ENCODE assay signal across 22 cellular contexts in genomic region chr2:54668711-54669110, GRCh38. TPM values are rescaled to one million over a fixed set of nuclear protein-coding genes. Genes with fewer than 3 reads are reported as not detected.
DNase-seq lines count a peak whose midpoint lies in the region; ATAC-seq and TF ChIP-seq lines count a peak whose summit lies in the region.
"Had no signal": no experiment of that assay in that cellular context is flagged by ENCODE, and none has a peak within 500 bp of the region (broad histone marks: within the 10 kb centered on the region; RNA-seq: fewer than 3 reads in every experiment).

No MANE protein-coding gene starts in this region.

- H3K27me3 ChIP-seq in transverse colon: no peaks in the 10 kb centered on the region
- no peaks in the 10 kb centered on the region for H3K27me3 ChIP-seq in CD4-positive, alpha-beta T cell (ENCODE audit: control insufficient read depth, insufficient read depth, low read length)
- H3K27me3 ChIP-seq: esophagus squamous epithelium, gastrocnemius medialis, SJCRH30 had no signal

- H3K4me1 Mint-ChIP-seq in mesothelial cell of epicardium: peaks cover 61% of the 10 kb centered on the region
- peaks cover 17% of the 10 kb centered on the region for H3K4me1 Mint-ChIP-seq in CD4-positive, alpha-beta T cell (ENCODE audit: low read depth)

- no peak overlapping the region for H3K4me2 ChIP-seq in OCI-LY7 (ENCODE audit: low read length)

- intact Hi-C loops in OCI-LY7 (cut with micrococcal nuclease; ENCODE audit: unreplicated experiment) (loop anchor here (5.0 to 10.0 kb wide), 2 partner anchors 169 to 306 kb away; no protein-coding TSS in a partner anchor), transverse colon (cut with DNase I; ENCODE audit: low total_unique reads) (no loop called here)
- intact Hi-C loops in CD4-positive, alpha-beta T cell (cut with DNase I, micrococcal nuclease): loop anchor here (10.0 kb wide), 3 partner anchors 166 to 506 kb away; no protein-coding TSS in a partner anchor

- peak overlapping the region; percentile 83 for H3K27ac Mint-ChIP-seq in mesothelial cell of epicardium
- no peak overlapping the region for H3K27ac Mint-ChIP-seq in CD4-positive, alpha-beta T cell
- H3K27ac Mint-ChIP-seq: activated naive CD4-positive, alpha-beta T cell treated with anti-CD3 and anti-CD28 coated beads, Interleukin-2, amount 50 U/mL, for 24 hours had no signal

- peaks cover 75% of the 10 kb centered on the region for H3K36me3 ChIP-seq in OCI-LY7 (ENCODE audit: insufficient read depth, low read length)
- H3K36me3 ChIP-seq in transverse colon: peaks cover 0 to 19% (median 8%) of the 10 kb centered on the region in 4 donors

- no peak overlapping the region for H2AFZ ChIP-seq in OCI-LY7 (ENCODE audit: low read length)

- CTCF ChIA-PET in OCI-LY7 (lab: Charles Lee; ENCODE audit: unreplicated experiment): no interaction called here
- CTCF ChIA-PET in CD4-positive, alpha-beta T cell (lab: Charles Lee): no interaction called here

- no peaks in the 10 kb centered on the region for H3K79me2 ChIP-seq in OCI-LY7 (ENCODE audit: insufficient read depth, low read depth, low read length)

- ATAC-seq in CD4-positive, alpha-beta T cell (ENCODE audit: poor library complexity): no peak
- ATAC-seq: gastrocnemius medialis had no signal

- H3K4me1 ChIP-seq in OCI-LY7 (ENCODE audit: insufficient read depth, low read length, poor library complexity, severe bottlenecking) (peaks cover 14% of the 10 kb centered on the region), transverse colon (peaks cover 35 to 62% (median 53%) of the 10 kb centered on the region in 4 donors)

- no peak for TF ChIP-seq EP300 in transverse colon (IDR thresholded peaks at IDR 0.05; ENCODE audit: low read depth)

- H3K9me3 ChIP-seq in OCI-LY7 (ENCODE audit: low read length) (no peaks in the 10 kb centered on the region), transverse colon (no peaks in the 10 kb centered on the region)
- H3K9me3 ChIP-seq in CD4-positive, alpha-beta T cell (ENCODE audit: control insufficient read depth, low read length): no peaks in the 10 kb centered on the region
- H3K9me3 ChIP-seq: esophagus squamous epithelium, gastrocnemius medialis, SJCRH30 had no signal

- no peaks in the 10 kb centered on the region for H3K9me2 ChIP-seq in OCI-LY7 (ENCODE audit: insufficient read depth, low read length)

- H3K27me3 Mint-ChIP-seq in mesothelial cell of epicardium (ENCODE audit: low read depth): no peaks in the 10 kb centered on the region
- H3K27me3 Mint-ChIP-seq in CD4-positive, alpha-beta T cell: no peaks in the 10 kb centered on the region
- H3K27me3 Mint-ChIP-seq: activated naive CD4-positive, alpha-beta T cell treated with anti-CD3 and anti-CD28 coated beads, Interleukin-2, amount 50 U/mL, for 24 hours had no signal

- no peak overlapping the region for H3K27ac ChIP-seq in OCI-LY7 (ENCODE audit: low read depth, low read length, poor library complexity, severe bottlenecking)
- peak overlapping the region; percentile 51 for H3K27ac ChIP-seq in angular gyrus (ENCODE audit: low read depth, low read length)
- H3K27ac ChIP-seq in transverse colon: peak overlapping the region; percentile 46 to 75 (median 69)
- H3K27ac ChIP-seq in CD4-positive, alpha-beta T cell (ENCODE audit: low read depth, low read length): no peak overlapping the region
- H3K27ac ChIP-seq: SJCRH30 had no signal

- no peak for TF ChIP-seq CTCF in OCI-LY7 (conservative IDR thresholded peaks at IDR 0.05; ENCODE audit: low read length)
- TF ChIP-seq CTCF in mesothelial cell of epicardium (IDR thresholded peaks at IDR 0.05; ENCODE audit: unreplicated experiment): no peak
- TF ChIP-seq CTCF in transverse colon (IDR thresholded peaks at IDR 0.05): no peak
- TF ChIP-seq CTCF in CD4-positive, alpha-beta T cell (IDR thresholded peaks at IDR 0.05): no peak

- BruUV-seq in OCI-LY7 (replicated peaks; lab: Mats Ljungman, UMichigan): TSS peak; percentile 92

- DNase-seq in OCI-LY7 (ENCODE audit: low spot score) (no peak), mesothelial cell of epicardium (ENCODE audit: low spot score in 2 of 2, unreplicated experiment in 2 of 2) (no peak), transverse colon (no peak), HK-2 (ENCODE audit: unreplicated experiment) (no peak), HPDE6-E6E7 (ENCODE audit: extremely low spot score) (no peak)
- no peak for DNase-seq in CD4-positive, alpha-beta T cell
- DNase-seq: activated CD4-positive, alpha-beta T cell treated with anti-CD3 and anti-CD28 coated beads for 48 hours; AML-193; cerebellar nuclear complex; effector CD8-positive, alpha-beta T cell; esophagus squamous epithelium; gastrocnemius medialis; Karpas-422; kidney; NCI-H187; NCI-H345; nucleus accumbens; SJCRH30; stimulated activated CD4-positive, alpha-beta T cell treated with anti-CD3 and anti-CD28 coated beads, Interleukin-12 subunit alpha, Interleukin-12 subunit beta, amount 100 ng/mL, for 4 hours; stimulated activated CD4-positive, alpha-beta T cell treated with anti-CD3 and anti-CD28 coated beads, Interleukin-4, amount 100 ng/mL, for 4 hours had no signal

- H3K9me3 Mint-ChIP-seq in mesothelial cell of epicardium: no peaks in the 10 kb centered on the region
- no peaks in the 10 kb centered on the region for H3K9me3 Mint-ChIP-seq in CD4-positive, alpha-beta T cell
- H3K9me3 Mint-ChIP-seq: activated naive CD4-positive, alpha-beta T cell treated with anti-CD3 and anti-CD28 coated beads, Interleukin-2, amount 50 U/mL, for 24 hours had no signal

- POLR2A ChIA-PET in OCI-LY7 (lab: Charles Lee): interaction anchor here (0.6 kb wide), 2 partner anchors 64 to 757 kb away, joined by 6 to 10 read pairs; no protein-coding TSS in a partner anchor
- POLR2A ChIA-PET in CD4-positive, alpha-beta T cell (lab: Charles Lee): no interaction called here

- TF ChIP-seq POLR2A in transverse colon (IDR thresholded peaks at IDR 0.05): no peak

- 86 to 91% methylated on average over 3 to 5 of the region's 5 CpGs for WGBS in transverse colon (ENCODE audit: low coverage in 1 of 2), 2 donors

- in situ Hi-C loops in transverse colon (cut with MboI; ENCODE audit: low pct_ligation_motif_present in 1 of 4, low pct_unique_long_range_greater_than_20kb in 1 of 4, low sequenced_read_pairs in 3 of 4): no loop called here

- H4K20me1 ChIP-seq in OCI-LY7 (ENCODE audit: insufficient read depth, low read length): no peaks in the 10 kb centered on the region

- H3K36me3 Mint-ChIP-seq in mesothelial cell of epicardium: peaks cover 49% of the 10 kb centered on the region
- H3K36me3 Mint-ChIP-seq in CD4-positive, alpha-beta T cell (ENCODE audit: low read depth): peaks cover 82% of the 10 kb centered on the region

- H3K4me3 Mint-ChIP-seq in mesothelial cell of epicardium: no peak overlapping the region
- H3K4me3 Mint-ChIP-seq in CD4-positive, alpha-beta T cell: no peak overlapping the region
- H3K4me3 Mint-ChIP-seq: activated naive CD4-positive, alpha-beta T cell treated with anti-CD3 and anti-CD28 coated beads, Interleukin-2, amount 50 U/mL, for 24 hours had no signal

- H3K4me3 ChIP-seq in OCI-LY7 (ENCODE audit: low read depth, low read length, poor library complexity, severe bottlenecking) (no peak overlapping the region), transverse colon (no peak overlapping the region)
- H3K4me3 ChIP-seq: esophagus squamous epithelium, gastrocnemius medialis, SJCRH30 had no signal

RNA-seq across cellular contexts. Expression of gene EML6, which starts 54.8 kb away (rescaled TPM):
- total RNA-seq in OCI-LY7 (2014; rRNA removed; shearing (Covaris generic)): 298 and 367 TPM in 2 replicates
- total RNA-seq in OCI-LY7 (2022): 310 and 338 TPM in 2 replicates
- total RNA-seq in mesothelial cell of epicardium: 0.93 to 2.3 TPM (median 2.1 TPM) in 3 replicates
- 1 to 10 TPM; 1.5 to 8.2 (median 3.4) TPM for total RNA-seq in transverse colon
- total RNA-seq in CD4-positive, alpha-beta T cell: under 1 TPM; 0.22 to 0.34 TPM

Comparison
In these comparisons a context has a peak if more than half of its experiments do, and no peak if none do; other contexts are left out.
1. H3K27ac ChIP-seq: peak in angular gyrus (single experiment) and transverse colon (4 of 4); none in OCI-LY7 (single experiment) and CD4-positive, alpha-beta T cell (single experiment).
2. RNA of gene EML6, which starts 54.8 kb away (total RNA-seq): 298 to 367 TPM in OCI-LY7; 1.5 to 8.2 TPM in transverse colon, 0.93 to 2.3 TPM in mesothelial cell of epicardium and 0.22 to 0.34 TPM in CD4-positive, alpha-beta T cell; every median in the first group is over 10 times any median in the second.